11 cellular contexts compared by ENCODE assay signal in the genomic region with DNA sequence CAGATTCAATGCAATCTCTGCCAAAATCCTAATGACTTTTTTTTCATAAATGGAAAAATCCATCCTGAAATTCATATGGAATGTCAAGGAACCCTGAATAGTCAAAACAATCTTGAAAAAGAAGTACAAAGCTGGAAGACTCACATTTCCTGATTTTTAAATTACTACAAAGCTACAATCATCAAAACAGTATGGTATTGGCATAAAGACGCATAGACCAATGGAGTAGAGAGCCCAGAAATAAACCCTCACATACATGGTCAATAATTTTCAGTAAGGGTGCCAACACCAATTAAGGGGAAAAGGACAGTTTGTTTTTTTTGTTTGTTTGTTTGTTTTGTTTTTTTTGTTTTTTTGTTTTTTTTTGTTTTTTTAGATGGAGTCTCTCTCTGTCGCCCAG. TPM values are rescaled to one million over a fixed set of nuclear protein-coding genes. Genes with fewer than 3 reads are reported as not detected.
"Had no signal": no experiment of that assay in that cellular context is flagged by ENCODE, and none has a peak within 500 bp of the region (broad histone marks: within the 10 kb centered on the region; RNA-seq: fewer than 3 reads in every experiment).

No MANE protein-coding gene starts in this region.

- H3K36me3 Mint-ChIP-seq: IgD-negative memory B cell had no signal

- H3K27ac ChIP-seq: HL-60, KMS-11 had no signal

- ATAC-seq: HepG2 had no signal

- DNase-seq: IMR-90, Karpas-422, KBM-7, KG1 had no signal

- H3K4me2 ChIP-seq: KMS-11 had no signal

- H3K27ac Mint-ChIP-seq: IgD-negative memory B cell had no signal

- H3K9ac ChIP-seq: KMS-11 had no signal

- FAIRE-seq: HepG2, HTR-8/SVneo had no signal

RNA-seq across cellular contexts. Expression of gene RD3L, which starts 4.6 kb away (rescaled TPM):
- total RNA-seq: HepG2, HT-29, HT1080, IMR-90 had no signal
- polyA plus RNA-seq: HepG2, IgD-negative memory B cell, IMR-90 had no signal

RNA-seq across cellular contexts. Expression of gene TDRD9, which starts 18.7 kb away (rescaled TPM):
- total RNA-seq: HepG2, HT-29, HT1080 had no signal
- polyA plus RNA-seq: HepG2 had no signal
